ENCODE assay signal across 9 cellular contexts in the genomic region with DNA sequence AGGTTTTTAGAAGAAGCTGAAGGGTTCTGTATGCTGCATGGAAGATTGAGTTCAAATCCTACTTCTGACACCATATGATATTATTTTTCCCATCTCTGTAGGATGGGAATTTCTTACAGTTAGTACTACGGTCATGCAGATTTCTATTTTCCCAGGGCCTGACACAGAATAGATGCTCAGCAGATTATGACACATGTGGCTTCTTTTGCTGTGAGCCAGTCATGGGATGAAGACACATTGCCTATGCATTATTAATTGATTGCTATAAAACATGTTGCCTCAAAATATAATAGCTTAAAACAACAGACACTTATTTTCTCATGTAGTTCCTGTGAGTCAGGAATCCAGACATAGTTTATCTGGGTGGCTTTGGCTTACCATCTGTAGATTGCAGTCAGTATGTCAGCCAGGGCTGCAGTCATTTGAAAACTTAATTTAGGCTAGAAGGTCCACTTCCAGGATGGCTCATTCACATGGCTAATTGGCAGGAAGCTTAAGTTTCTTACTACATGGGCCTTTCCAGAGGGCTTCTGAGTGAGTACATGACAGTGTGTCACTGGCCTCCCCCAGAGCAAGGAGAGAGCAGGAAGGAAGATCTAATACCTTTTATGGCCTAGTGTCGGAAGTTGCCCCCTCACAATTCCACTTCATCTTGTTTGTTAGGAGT. TPM values are rescaled to one million over a fixed set of nuclear protein-coding genes. Genes with fewer than 3 reads are reported as not detected.
A peak's percentile ranks its signal among the peaks of the same experiment; 100 is the strongest.
DNase-seq lines count a peak whose midpoint lies in the region; ATAC-seq and TF ChIP-seq lines count a peak whose summit lies in the region.
"Had no signal": no experiment of that assay in that cellular context is flagged by ENCODE, and none has a peak within 500 bp of the region (broad histone marks: within the 10 kb centered on the region; RNA-seq: fewer than 3 reads in every experiment).

No MANE protein-coding gene starts in this region.

- H3K9me3 Mint-ChIP-seq in T-helper 2 cell treated with Interferon-gamma antibody and Interleukin-4, amounts not matched to agents 5 μg/mL and 100 μg/mL, for 36 hours = peaks cover 6% of the 10 kb centered on the region
- no peaks in the 10 kb centered on the region for H3K9me3 Mint-ChIP-seq in CD8-positive, alpha-beta T cell

- H3K36me3 Mint-ChIP-seq in T-helper 2 cell treated with Interferon-gamma antibody and Interleukin-4, amounts not matched to agents 5 μg/mL and 100 μg/mL, for 36 hours (ENCODE audit: low read depth) = peaks cover 42% of the 10 kb centered on the region
- H3K36me3 Mint-ChIP-seq in CD8-positive, alpha-beta T cell = peaks cover 37% of the 10 kb centered on the region

- H3K27ac Mint-ChIP-seq in T-helper 2 cell treated with Interferon-gamma antibody and Interleukin-4, amounts not matched to agents 5 μg/mL and 100 μg/mL, for 36 hours = no peak overlapping the region
- H3K27ac Mint-ChIP-seq in CD8-positive, alpha-beta T cell = no peak overlapping the region
- H3K27ac Mint-ChIP-seq: dendritic cell treated with granulocyte-macrophage colony-stimulating factor and Interleukin-4, amounts not matched to agents 40 ng/mL and 50 ng/mL, for 4 days had no signal

- H3K36me3 ChIP-seq in SJSA1 (peaks cover 23% of the 10 kb centered on the region), smooth muscle cell (ENCODE audit: low read depth) (peaks cover 12% of the 10 kb centered on the region)
- peaks cover 11% of the 10 kb centered on the region for H3K36me3 ChIP-seq in CD8-positive, alpha-beta T cell (ENCODE audit: insufficient read depth, low read length)

- H3K79me2 ChIP-seq in smooth muscle cell (ENCODE audit: low read depth) = peaks cover 93% of the 10 kb centered on the region

- DNase-seq in T-helper 2 cell treated with Interferon-gamma antibody and Interleukin-4, amounts not matched to agents 5 μg/mL and 100 μg/mL, for 36 hours (ENCODE audit: low spot score) = peak; percentile 37
- DNase-seq in T-helper 2 cell = no peak
- peak; percentile 86 for DNase-seq in SJSA1 (ENCODE audit: low read depth in 1 of 2, low spot score in 2 of 2)
- DNase-seq in fibroblast of mammary gland (ENCODE audit: low read depth) = peak; percentile 95
- DNase-seq in smooth muscle cell (lab: John Stamatoyannopoulos, UW; ENCODE audit: unreplicated experiment) = no peak
- no peak for DNase-seq in cerebellar nuclear complex (lab: John Stamatoyannopoulos, UW)
- DNase-seq in CD8-positive, alpha-beta T cell = no peak
- no peak for DNase-seq in NCI-H1105 treated with DMSO at 0.1 percent for 48 hours (lab: John Stamatoyannopoulos, UW)

- H3K4me1 Mint-ChIP-seq in T-helper 2 cell treated with Interferon-gamma antibody and Interleukin-4, amounts not matched to agents 5 μg/mL and 100 μg/mL, for 36 hours (ENCODE audit: low read depth) = peaks cover 41% of the 10 kb centered on the region
- peaks cover 71% of the 10 kb centered on the region for H3K4me1 Mint-ChIP-seq in CD8-positive, alpha-beta T cell (ENCODE audit: low read depth)

- POLR2A ChIA-PET in CD8-positive, alpha-beta T cell (lab: Charles Lee) = no interaction called here

- peak overlapping the region; percentile 6 for H3K9ac ChIP-seq in smooth muscle cell (ENCODE audit: low read depth)

- no peak for ATAC-seq in CD8-positive, alpha-beta T cell

- CTCF ChIA-PET in CD8-positive, alpha-beta T cell (lab: Charles Lee) = interaction anchor here (1.1 to 1.4 kb wide), 4 partner anchors 12 to 90 kb away, joined by 3 to 4 read pairs (median 3); no protein-coding TSS in a partner anchor

- no peak overlapping the region for H3K4me3 ChIP-seq in SJSA1
- H3K4me3 ChIP-seq in fibroblast of mammary gland (ENCODE audit: control insufficient read depth, low read depth, low read length) = no peak overlapping the region
- H3K4me3 ChIP-seq in smooth muscle cell = no peak overlapping the region
- H3K4me3 ChIP-seq in CD8-positive, alpha-beta T cell (ENCODE audit: low read depth, low read length) = no peak overlapping the region

- peak overlapping the region; percentile 71 for H3K4me2 ChIP-seq in smooth muscle cell

- H3F3A ChIP-seq in smooth muscle cell (ENCODE audit: low read depth) = peaks cover 17% of the 10 kb centered on the region

- intact Hi-C loops in CD8-positive, alpha-beta T cell (cut with DNase I, micrococcal nuclease) = no loop called here

- WGBS in smooth muscle cell (ENCODE audit: low lambda C conversion rate) = 31% methylated on average over 2 of the region's 2 CpGs

- H3K27me3 ChIP-seq in SJSA1 (replicated peaks) (no peaks in the 10 kb centered on the region), smooth muscle cell (ENCODE audit: low read depth) (no peaks in the 10 kb centered on the region)
- H3K27me3 ChIP-seq in CD8-positive, alpha-beta T cell (ENCODE audit: insufficient read depth, low read length) = no peaks in the 10 kb centered on the region

- no peaks in the 10 kb centered on the region for H3K9me3 ChIP-seq in SJSA1 (replicated peaks)
- H3K9me3 ChIP-seq in smooth muscle cell (replicated peaks; ENCODE audit: low read depth) = no peaks in the 10 kb centered on the region
- H3K9me3 ChIP-seq in CD8-positive, alpha-beta T cell (ENCODE audit: low read length) = no peaks in the 10 kb centered on the region

- H3K4me3 Mint-ChIP-seq in T-helper 2 cell treated with Interferon-gamma antibody and Interleukin-4, amounts not matched to agents 5 μg/mL and 100 μg/mL, for 36 hours = no peak overlapping the region
- no peak overlapping the region for H3K4me3 Mint-ChIP-seq in CD8-positive, alpha-beta T cell
- H3K4me3 Mint-ChIP-seq: dendritic cell treated with granulocyte-macrophage colony-stimulating factor and Interleukin-4, amounts not matched to agents 40 ng/mL and 50 ng/mL, for 4 days had no signal

- no peaks in the 10 kb centered on the region for H3K27me3 Mint-ChIP-seq in T-helper 2 cell treated with Interferon-gamma antibody and Interleukin-4, amounts not matched to agents 5 μg/mL and 100 μg/mL, for 36 hours (ENCODE audit: low read depth)
- H3K27me3 Mint-ChIP-seq in CD8-positive, alpha-beta T cell (ENCODE audit: low read depth) = no peaks in the 10 kb centered on the region
- H3K27me3 Mint-ChIP-seq: dendritic cell treated with granulocyte-macrophage colony-stimulating factor and Interleukin-4, amounts not matched to agents 40 ng/mL and 50 ng/mL, for 4 days had no signal

- no peak overlapping the region for H2AFZ ChIP-seq in smooth muscle cell (ENCODE audit: low read depth)

- peaks cover 31% of the 10 kb centered on the region for H3K4me1 ChIP-seq in SJSA1 (replicated peaks)
- H3K4me1 ChIP-seq in smooth muscle cell (ENCODE audit: low read depth) = peaks cover 27% of the 10 kb centered on the region
- peaks cover 14% of the 10 kb centered on the region for H3K4me1 ChIP-seq in CD8-positive, alpha-beta T cell (ENCODE audit: insufficient read depth, low read length)

- TF ChIP-seq CTCF in fibroblast of mammary gland (conservative IDR thresholded peaks at IDR 0.05; ENCODE audit: control insufficient read depth, insufficient read depth, low read depth, low read length) = no peak
- no peak for TF ChIP-seq CTCF in smooth muscle cell (IDR thresholded peaks at IDR 0.05; ENCODE audit: borderline replicate concordance, insufficient read depth, poor library complexity, severe bottlenecking)
- TF ChIP-seq CTCF in CD8-positive, alpha-beta T cell (IDR thresholded peaks at IDR 0.05) = no peak

- H4K20me1 ChIP-seq in smooth muscle cell (ENCODE audit: low read depth) = peaks cover 99% of the 10 kb centered on the region

- H3K27ac ChIP-seq in SJSA1 = peak overlapping the region; percentile 22
- H3K27ac ChIP-seq in smooth muscle cell (ENCODE audit: low read depth) = peak overlapping the region; percentile 86
- H3K27ac ChIP-seq in CD8-positive, alpha-beta T cell (ENCODE audit: low read depth, low read length) = no peak overlapping the region

RNA-seq across cellular contexts. Expression of a gene that starts 29.5 kb away (rescaled TPM):
- 13.6 and 15.4 TPM in 2 replicates for total RNA-seq in SJSA1 (2014; rRNA removed; shearing (Covaris generic))
- total RNA-seq in smooth muscle cell = 28.6 and 28.9 TPM in 2 replicates
- polyA plus RNA-seq in smooth muscle cell = 17.0 and 23.6 TPM in 2 replicates
- total RNA-seq in CD8-positive, alpha-beta T cell = 10 to 100 TPM; 58.5 to 61.1 TPM

Comparison
In these comparisons a context has a peak if more than half of its experiments do, and no peak if none do; other contexts are left out.
1. DNase-seq: peak in T-helper 2 cell treated with Interferon-gamma antibody and Interleukin-4, amounts not matched to agents 5 μg/mL and 100 μg/mL, for 36 hours (single experiment), SJSA1 (2 of 2) and fibroblast of mammary gland (single experiment); none in T-helper 2 cell (0 of 5), smooth muscle cell (single experiment), cerebellar nuclear complex (0 of 2), CD8-positive, alpha-beta T cell (0 of 7) and NCI-H1105 treated with DMSO at 0.1 percent for 48 hours (single experiment).